8 cellular contexts compared by ENCODE assay signal in the genomic region with DNA sequence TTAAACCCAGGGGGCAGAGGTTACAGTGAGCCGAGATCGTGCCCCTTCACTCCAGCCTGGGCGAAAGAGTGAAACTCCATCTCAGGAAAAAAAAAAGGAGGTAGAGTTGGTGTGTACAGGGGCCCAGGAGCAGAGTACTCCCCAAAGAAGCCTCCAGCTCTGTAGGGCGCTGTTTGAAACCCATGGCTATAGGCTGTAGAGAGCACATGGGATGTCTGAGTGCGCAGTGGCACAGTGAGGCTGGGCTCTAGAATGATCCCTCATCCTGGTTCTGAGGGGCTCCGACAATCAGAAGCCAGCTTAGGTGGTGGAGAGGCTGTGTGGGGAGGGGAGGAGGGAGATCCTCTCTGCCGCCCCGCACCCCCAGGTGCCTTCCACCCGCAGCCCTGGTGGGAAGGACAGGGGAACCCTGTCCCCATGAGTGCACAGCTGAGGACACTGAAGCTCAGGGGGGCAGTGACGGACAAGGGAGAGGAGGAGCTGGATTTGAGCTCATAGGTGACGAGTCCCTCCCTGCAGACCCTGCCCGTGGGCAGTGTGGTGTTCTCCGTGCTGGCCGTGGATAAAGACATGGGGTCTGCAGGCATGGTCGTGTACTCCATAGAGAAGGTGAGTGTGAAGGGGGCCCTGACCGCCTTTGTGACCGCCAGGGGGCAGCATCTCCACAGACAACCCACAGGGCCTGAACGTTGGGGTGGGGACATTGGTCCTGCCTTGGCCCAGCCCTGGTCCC. TPM values are rescaled to one million over a fixed set of nuclear protein-coding genes. Genes with fewer than 3 reads are reported as not detected.
DNase-seq lines count a peak whose midpoint lies in the region; ATAC-seq and TF ChIP-seq lines count a peak whose summit lies in the region.

No MANE protein-coding gene starts in this region.

- H3K36me3 Mint-ChIP-seq in activated T-cell treated with anti-CD3 and anti-CD28 coated beads, Interleukin-2, amount 50 U/mL, for 4 hours (ENCODE audit: insufficient read depth): no peaks in the 10 kb centered on the region

- peak; percentile 72 for TF ChIP-seq CTCF in fibroblast of mammary gland (conservative IDR thresholded peaks at IDR 0.05; ENCODE audit: control insufficient read depth, insufficient read depth, low read depth, low read length)
- peak; percentile 74 for TF ChIP-seq CTCF in neutrophil (IDR thresholded peaks at IDR 0.05)

- no peaks in the 10 kb centered on the region for H3K9me3 Mint-ChIP-seq in activated T-cell treated with anti-CD3 and anti-CD28 coated beads, Interleukin-2, amount 50 U/mL, for 4 hours

- H3K4me3 Mint-ChIP-seq in activated T-cell treated with anti-CD3 and anti-CD28 coated beads, Interleukin-2, amount 50 U/mL, for 4 hours: no peak overlapping the region

- no peak overlapping the region for H3K4me3 ChIP-seq in HAP-1
- H3K4me3 ChIP-seq in fibroblast of mammary gland (ENCODE audit: control insufficient read depth, low read depth, low read length): no peak overlapping the region
- no peak overlapping the region for H3K4me3 ChIP-seq in neutrophil (ENCODE audit: low read depth in 1 of 2, low read length in 1 of 2)

- H3K27me3 Mint-ChIP-seq in activated T-cell treated with anti-CD3 and anti-CD28 coated beads, Interleukin-2, amount 50 U/mL, for 4 hours (ENCODE audit: low read depth): no peaks in the 10 kb centered on the region

- H3K27me3 ChIP-seq in HAP-1 (ENCODE audit: low read depth) (peaks cover 5% of the 10 kb centered on the region), neutrophil (peaks cover 16% of the 10 kb centered on the region)

- in situ Hi-C loops in HAP-1 (cut with MboI; ENCODE audit: low sequenced_read_pairs): no loop called here

- DNase-seq in DMS79 treated with DMSO at 0.1 percent for 48 hours (lab: John Stamatoyannopoulos, UW): peak; percentile 1
- DNase-seq in HAP-1 (ENCODE audit: low spot score in 2 of 2): peak; percentile 40 to 89
- DNase-seq in NOMO-1 treated with dmso at 0.1 percent for 144 hours (lab: John Stamatoyannopoulos, UW; ENCODE audit: unreplicated experiment): peak; percentile 13
- peak; percentile 80 for DNase-seq in activated T-cell treated with anti-CD3 and anti-CD28 coated beads, Interleukin-2, amount 50 U/mL, for 4 hours
- DNase-seq in fibroblast of mammary gland (ENCODE audit: low read depth): peak; percentile 39
- DNase-seq in substantia nigra (lab: John Stamatoyannopoulos, UW): peak in 45 of 49 donors; percentile 3 to 80 (median 47)

- peaks cover 3% of the 10 kb centered on the region for H3K4me1 Mint-ChIP-seq in activated T-cell treated with anti-CD3 and anti-CD28 coated beads, Interleukin-2, amount 50 U/mL, for 4 hours (ENCODE audit: low read depth)

- H3K9me3 ChIP-seq in HAP-1 (no peaks in the 10 kb centered on the region), neutrophil (no peaks in the 10 kb centered on the region)

- H3K36me3 ChIP-seq in HAP-1 (replicated peaks): no peaks in the 10 kb centered on the region
- H3K36me3 ChIP-seq in neutrophil: no peaks in the 10 kb centered on the region

- H3K4me1 ChIP-seq in HAP-1: no peaks in the 10 kb centered on the region
- H3K4me1 ChIP-seq in neutrophil (ENCODE audit: control insufficient read depth in 1 of 2, insufficient read depth in 1 of 2, low read depth in 1 of 2, low read length in 1 of 2): peaks cover 0 to 6% of the 10 kb centered on the region in 2 experiments

- no peak overlapping the region for H3K27ac ChIP-seq in neutrophil
- H3K27ac ChIP-seq in substantia nigra (ENCODE audit: low read depth, low read length, poor library complexity, severe bottlenecking): no peak overlapping the region

- ATAC-seq in activated T-cell treated with anti-CD3 and anti-CD28 coated beads, Interleukin-2, amount 50 U/mL, for 4 hours: peak; percentile 89 to 92
- no peak for ATAC-seq in HG02642 (IDR thresholded peaks at IDR 0.05; ENCODE audit: poor library complexity, unreplicated experiment)

RNA-seq across cellular contexts. Expression of gene CDHR2, which starts 24.6 kb away (rescaled TPM):
- under 1 TPM; 0.29 to 0.43 (median 0.33) TPM for total RNA-seq in activated T-cell treated with anti-CD3 and anti-CD28 coated beads, Interleukin-2, amount 50 U/mL, for 4 hours

RNA-seq across cellular contexts. Expression of gene GPRIN1, which starts 36.2 kb away (rescaled TPM):
- total RNA-seq in activated T-cell treated with anti-CD3 and anti-CD28 coated beads, Interleukin-2, amount 50 U/mL, for 4 hours: 1 to 10 TPM; 3.6 to 5.3 (median 4.5) TPM

RNA-seq across cellular contexts. Expression of gene RNF44, which starts 36.5 kb away (rescaled TPM):
- total RNA-seq in activated T-cell treated with anti-CD3 and anti-CD28 coated beads, Interleukin-2, amount 50 U/mL, for 4 hours: 10 to 100 TPM; 55.0 to 58.5 (median 58.4) TPM

RNA-seq across cellular contexts. Expression of gene SNCB, which starts 56.6 kb away (rescaled TPM):
- total RNA-seq in activated T-cell treated with anti-CD3 and anti-CD28 coated beads, Interleukin-2, amount 50 U/mL, for 4 hours: not detected

RNA-seq across cellular contexts. Expression of gene EIF4E1B, which starts 56.7 kb away (rescaled TPM):
- total RNA-seq in activated T-cell treated with anti-CD3 and anti-CD28 coated beads, Interleukin-2, amount 50 U/mL, for 4 hours: not detected

Comparison
In these comparisons a context has a peak if more than half of its experiments do, and no peak if none do; other contexts are left out.
1. DNase-seq: peak in every context shown above with its lines; median percentile 80 in activated T-cell treated with anti-CD3 and anti-CD28 coated beads, Interleukin-2, amount 50 U/mL, for 4 hours; 64 in HAP-1; 47 in substantia nigra; 39 in fibroblast of mammary gland; 13 in NOMO-1 treated with dmso at 0.1 percent for 144 hours; 1 in DMS79 treated with DMSO at 0.1 percent for 48 hours.